In genomic region chr13:59728896-59729545, GRCh38 we compare ENCODE assay signal across 15 cellular contexts.
"Had no signal": no experiment of that assay in that cellular context is flagged by ENCODE, and none has a peak within 500 bp of the region (broad histone marks: within the 10 kb centered on the region; RNA-seq: fewer than 3 reads in every experiment).

No MANE protein-coding gene starts in this region.

- DNase-seq: activated CD4-positive, alpha-beta memory T cell treated with anti-CD3 and anti-CD28 coated beads, Interleukin-2, amount 10 ng/mL, durations not matched to agents 7 days and 5 days; activated CD4-positive, alpha-beta T cell treated with anti-CD3 and anti-CD28 coated beads for 4 hours; activated naive CD4-positive, alpha-beta T cell treated with anti-CD3 and anti-CD28 coated beads, Interleukin-2, amount 50 U/mL, for 16 hours; activated T-cell treated with anti-CD3 and anti-CD28 coated beads, Interleukin-2, amount 50 U/mL, for 24 hours; caudate nucleus; colonic mucosa; islet precursor cell; natural killer cell; posterior cingulate gyrus; stimulated activated CD4-positive, alpha-beta T cell treated with anti-CD3 and anti-CD28 coated beads, Interleukin-4, amount 100 ng/mL, for 4 hours; stimulated activated CD8-positive, alpha-beta memory T cell treated with anti-CD3 and anti-CD28 coated beads, Interleukin-4, amount 100 ng/mL, for 48 hours; stimulated activated naive CD4-positive, alpha-beta T cell treated with Interleukin-2 at 50 U/mL for 16 hours; substantia nigra; uterus had no signal

- ATAC-seq: left lobe of liver, natural killer cell had no signal
